ENCODE assay signal across 12 cellular contexts in genomic region chr22:37571258-37571991, GRCh38. TPM values are rescaled to one million over a fixed set of nuclear protein-coding genes. Genes with fewer than 3 reads are reported as not detected.
A peak's percentile ranks its signal among the peaks of the same experiment; 100 is the strongest.
DNase-seq lines count a peak whose midpoint lies in the region; ATAC-seq and TF ChIP-seq lines count a peak whose summit lies in the region.
"Had no signal": no experiment of that assay in that cellular context is flagged by ENCODE, and none has a peak within 500 bp of the region (broad histone marks: within the 10 kb centered on the region; RNA-seq: fewer than 3 reads in every experiment).

No MANE protein-coding gene starts in this region.

- H3K27me3 ChIP-seq in IMR-90 (ENCODE audit: control insufficient read depth, insufficient read depth, low read length) (no peaks in the 10 kb centered on the region), adrenal gland (no peaks in the 10 kb centered on the region), ascending aorta (no peaks in the 10 kb centered on the region)

- POLR2A ChIA-PET in IMR-90 (lab: Charles Lee; ENCODE audit: unreplicated experiment) (no interaction called here), OCI-LY7 (lab: Charles Lee) (interaction anchor here (0.6 to 0.8 kb wide), 2 partner anchors 9 to 225 kb away, joined by 3 read pairs; partner anchors contain the start of gene LGALS2)

- H3K4me3 ChIP-seq in IMR-90 (ENCODE audit: insufficient read depth, low read depth, low read length) (no peak overlapping the region), adrenal gland (no peak overlapping the region), OCI-LY7 (ENCODE audit: low read depth, low read length, poor library complexity, severe bottlenecking) (no peak overlapping the region), ascending aorta (no peak overlapping the region)

- no peak overlapping the region for H3K9ac ChIP-seq in IMR-90 (ENCODE audit: low read depth, low read length)

- TF ChIP-seq RAD21 in IMR-90 (IDR thresholded peaks at IDR 0.05; ENCODE audit: low read length), result no peak

- CTCF ChIA-PET in IMR-90 (lab: Yijun Ruan, JAX) (interaction anchor here (1.0 kb wide), 1 partner anchor 36 kb away, joined by 3 read pairs; no protein-coding TSS in a partner anchor), OCI-LY7 (lab: Charles Lee; ENCODE audit: unreplicated experiment) (interaction anchor here (1.7 kb wide), 1 partner anchor 21 kb away, joined by 5 read pairs; no protein-coding TSS in a partner anchor)

- no peak overlapping the region for H4K91ac ChIP-seq in IMR-90 (ENCODE audit: insufficient read depth, low read depth, low read length)

- WGBS in IMR-90 (ENCODE audit: extremely low coverage in 2 of 2, insufficient read length in 1 of 2), 2 experiments, result 84% methylated on average over 11 of the region's 16 CpGs; no CpG with 5 or more reads in 1 of the 2 experiments
- 61 to 67% (median 63%) methylated on average over 12 to 16 of the region's 16 CpGs for WGBS in adrenal gland, 4 donors

- no peak overlapping the region for H2BK120ac ChIP-seq in IMR-90 (ENCODE audit: low read depth, low read length)

- ATAC-seq in IMR-90 (ENCODE audit: low read depth) (0 out of 2 replicates have a peak, but pooled peaks have one; percentile 5), GM19397 (IDR thresholded peaks at IDR 0.05; ENCODE audit: unreplicated experiment) (no peak)
- ATAC-seq: natural killer cell had no signal

- H3K9me3 ChIP-seq in IMR-90 (ENCODE audit: control insufficient read depth, insufficient read depth, low read length) (no peaks in the 10 kb centered on the region), adrenal gland (replicated peaks in 1 of 3) (no peaks in the 10 kb centered on the region), OCI-LY7 (ENCODE audit: low read length) (no peaks in the 10 kb centered on the region), ascending aorta (no peaks in the 10 kb centered on the region)

- H3K4ac ChIP-seq in IMR-90 (ENCODE audit: low read depth, low read length), result no peak overlapping the region

- H2AFZ ChIP-seq in IMR-90 (replicated peaks; ENCODE audit: low read length, poor library complexity), result no peak overlapping the region
- no peak overlapping the region for H2AFZ ChIP-seq in OCI-LY7 (ENCODE audit: low read length)

- dilution Hi-C loops in IMR-90 (cut with HindIII; ENCODE audit: low sequenced_read_pairs, unreplicated experiment), result no loop called here

- H3K56ac ChIP-seq in IMR-90 (ENCODE audit: extremely low read depth, insufficient read depth, low read length), result no peak overlapping the region

- peaks cover 28 to 57% of the 10 kb centered on the region in 2 experiments; a peak in 3 of 4 replicates for H3K79me1 ChIP-seq in IMR-90 (ENCODE audit: low read depth in 1 of 2, low read length in 2 of 2)

- H4K5ac ChIP-seq in IMR-90 (ENCODE audit: low read depth, low read length), result no peak overlapping the region

- H4K8ac ChIP-seq in IMR-90 (ENCODE audit: low read depth in 2 of 2, low read length in 2 of 2), result peak overlapping the region in 1 of 2 experiments; percentile 25; a peak in 1 of 4 replicates

- DNase-seq in 8988T (peak; percentile 71), IMR-90 (peak; percentile 26), adrenal gland (peak in 5 of 7 donors; percentile 53 to 73 (median 65)), globus pallidus (ENCODE audit: low spot score) (peak; percentile 16), GM20000 (ENCODE audit: low spot score) (no peak), OCI-LY7 (ENCODE audit: low spot score) (no peak), ascending aorta (ENCODE audit: low spot score in 2 of 2) (no peak)
- DNase-seq: activated CD4-positive, CD25-positive, alpha-beta regulatory T cell; activated effector memory CD4-positive, alpha-beta T cell treated with Interleukin-2 at 50 U/mL for 16 hours; natural killer cell; NCI-H2081 had no signal

- H2BK5ac ChIP-seq in IMR-90 (ENCODE audit: low read depth, low read length, poor library complexity, severe bottlenecking), result no peak overlapping the region

- no peak overlapping the region for H3K14ac ChIP-seq in IMR-90 (replicated peaks; ENCODE audit: low read depth, low read length)

- in situ Hi-C loops in IMR-90 (cut with MboI; ENCODE audit: low sequenced_read_pairs), result no loop called here

- H2AK9ac ChIP-seq in IMR-90 (replicated peaks; ENCODE audit: low read depth, low read length, poor library complexity), result peak overlapping the region; percentile 76

- no peak for TF ChIP-seq POLR2A in IMR-90 (IDR thresholded peaks at IDR 0.05; ENCODE audit: low read depth, low read length)
- TF ChIP-seq POLR2A in adrenal gland (IDR thresholded peaks at IDR 0.05), result no peak

- H3K4me2 ChIP-seq in IMR-90 (ENCODE audit: low read depth, low read length) (no peak overlapping the region), OCI-LY7 (ENCODE audit: low read length) (no peak overlapping the region)

- H4K20me1 ChIP-seq in IMR-90 (ENCODE audit: insufficient read depth, low read length) (peaks cover 57% of the 10 kb centered on the region), OCI-LY7 (ENCODE audit: insufficient read depth, low read length) (no peaks in the 10 kb centered on the region)

- H3K27ac ChIP-seq in IMR-90 (ENCODE audit: insufficient read depth, low read length) (no peak overlapping the region), adrenal gland (peak overlapping the region in 2 of 5 donors; percentile 30 to 53), OCI-LY7 (ENCODE audit: low read depth, low read length, poor library complexity, severe bottlenecking) (no peak overlapping the region), ascending aorta (no peak overlapping the region)

- H3K18ac ChIP-seq in IMR-90 (ENCODE audit: low read depth, low read length), result no peak overlapping the region

- no TSS peak for BruUV-seq in IMR-90 (replicated peaks; lab: Mats Ljungman, UMichigan)
- BruUV-seq in OCI-LY7 (replicated peaks; lab: Mats Ljungman, UMichigan), result no TSS peak

- H3K36me3 ChIP-seq in IMR-90 (ENCODE audit: control insufficient read depth, insufficient read depth, low read length) (peaks cover 35% of the 10 kb centered on the region), adrenal gland (replicated peaks in 1 of 2) (peaks cover 0 to 17% of the 10 kb centered on the region in 2 donors), OCI-LY7 (ENCODE audit: insufficient read depth, low read length) (no peaks in the 10 kb centered on the region), ascending aorta (peaks cover 24 to 26% of the 10 kb centered on the region in 2 donors)

- H3K4me1 ChIP-seq in IMR-90 (ENCODE audit: control insufficient read depth, insufficient read depth, low read length) (peaks cover 8% of the 10 kb centered on the region), adrenal gland (replicated peaks in 1 of 2) (peaks cover 25 to 50% of the 10 kb centered on the region in 2 donors), OCI-LY7 (ENCODE audit: insufficient read depth, low read length, poor library complexity, severe bottlenecking) (peaks cover 4% of the 10 kb centered on the region), ascending aorta (peaks cover 7 to 19% of the 10 kb centered on the region in 2 donors)

- intact Hi-C loops in IMR-90 (cut with micrococcal nuclease), result no loop called here
- intact Hi-C loops in adrenal gland (cut with DNase I), result no loop called here
- intact Hi-C loops in OCI-LY7 (cut with micrococcal nuclease; ENCODE audit: unreplicated experiment), result no loop called here
- intact Hi-C loops in ascending aorta (cut with DNase I), result no loop called here

- no peak overlapping the region for H2AK5ac ChIP-seq in IMR-90 (ENCODE audit: low read depth, low read length)

- no peak overlapping the region for H2BK15ac ChIP-seq in IMR-90 (ENCODE audit: low read depth, low read length)

- 0 out of 2 replicates have a peak, but pooled peaks have one; percentile 16 for TF ChIP-seq CTCF in IMR-90 (conservative IDR thresholded peaks at IDR 0.05; ENCODE audit: low read depth, low read length)
- TF ChIP-seq CTCF in adrenal gland (IDR thresholded peaks at IDR 0.05), result peak in 4 of 6 experiments; percentile 21 to 46 (median 31)
- no peak for TF ChIP-seq CTCF in GM20000 (IDR thresholded peaks at IDR 0.05; ENCODE audit: extremely low read depth, missing control alignments)
- TF ChIP-seq CTCF in OCI-LY7 (conservative IDR thresholded peaks at IDR 0.05; ENCODE audit: low read length), result no peak
- TF ChIP-seq CTCF in ascending aorta (IDR thresholded peaks at IDR 0.05), result no peak

- 0 out of 2 replicates have a peak, but pooled peaks cover 6% of the 10 kb centered on the region for H3K9me1 ChIP-seq in IMR-90 (ENCODE audit: insufficient read depth, low read length)

- H3K9me2 ChIP-seq in OCI-LY7 (ENCODE audit: insufficient read depth, low read length), result no peaks in the 10 kb centered on the region

- H3K23ac ChIP-seq in IMR-90 (ENCODE audit: low read depth, low read length), result no peak overlapping the region

- no peak overlapping the region for H2BK20ac ChIP-seq in IMR-90 (ENCODE audit: low read depth, low read length)

- no peaks in the 10 kb centered on the region for H3K79me2 ChIP-seq in OCI-LY7 (ENCODE audit: insufficient read depth, low read depth, low read length)

RNA-seq across cellular contexts. Expression of gene LGALS2, which starts 8.5 kb away (rescaled TPM):
- total RNA-seq in IMR-90 (2012; rRNA removed), result not detected in 2 replicates
- polyA plus RNA-seq in IMR-90 (2012; rRNA removed), result not detected in 2 replicates
- not detected in 2 replicates for polyA plus RNA-seq in IMR-90 (2012; cell fraction: cytosol; rRNA removed)
- polyA plus RNA-seq in IMR-90 (2012; cell fraction: nucleus; rRNA removed; ENCODE audit: low replicate concordance), result not detected in 2 replicates
- total RNA-seq in adrenal gland, result under 1 TPM in 1 of 8 donors, not detected in 7; 0.42 TPM
- polyA plus RNA-seq in adrenal gland, result 1 to 10 TPM in 1 of 3 donors, under 1 TPM in 2; 0.42 to 1.4 (median 0.47) TPM
- 0.44 TPM in 1 of 2 replicates, not detected in the other for total RNA-seq in OCI-LY7 (2014; rRNA removed; shearing (Covaris generic))
- 0.82 and 0.92 TPM in 2 replicates for total RNA-seq in OCI-LY7 (2022)
- total RNA-seq in ascending aorta, result not detected

RNA-seq across cellular contexts. Expression of gene CDC42EP1, which starts 11.1 kb away (rescaled TPM):
- total RNA-seq in IMR-90 (2012; rRNA removed) (4.7 and 6.1 TPM in 2 replicates), adrenal gland (100 to 1,000 TPM in 5 of 8 donors, 10 to 100 TPM in 3; 74.4 to 159 (median 125) TPM), OCI-LY7 (2022) (not detected in 2 replicates), ascending aorta (100 TPM)
- polyA plus RNA-seq in IMR-90 (2012; rRNA removed) (47.3 and 59.2 TPM in 2 replicates), adrenal gland (10 to 100 TPM; 19.7 to 65.1 (median 39.5) TPM)
- 34.5 and 61.4 TPM in 2 replicates for polyA plus RNA-seq in IMR-90 (2012; cell fraction: cytosol; rRNA removed)
- polyA plus RNA-seq in IMR-90 (2012; cell fraction: nucleus; rRNA removed; ENCODE audit: low replicate concordance), result 18.1 and 44.7 TPM in 2 replicates
- not detected in 2 replicates for total RNA-seq in OCI-LY7 (2014; rRNA removed; shearing (Covaris generic))

RNA-seq across cellular contexts. Expression of gene GGA1, which starts 37.2 kb away (rescaled TPM):
- total RNA-seq in IMR-90 (2012; rRNA removed) (17.2 and 19.7 TPM in 2 replicates), adrenal gland (10 to 100 TPM; 30.6 to 93.3 (median 65.6) TPM), OCI-LY7 (2022) (167 and 172 TPM in 2 replicates), ascending aorta (53.5 TPM)
- polyA plus RNA-seq in IMR-90 (2012; rRNA removed) (48.5 and 50.4 TPM in 2 replicates), adrenal gland (100 to 1,000 TPM in 2 of 3 donors, 10 to 100 TPM in 1; 42.4 to 160 (median 107) TPM)
- polyA plus RNA-seq in IMR-90 (2012; cell fraction: cytosol; rRNA removed), result 17.9 and 26.5 TPM in 2 replicates
- polyA plus RNA-seq in IMR-90 (2012; cell fraction: nucleus; rRNA removed; ENCODE audit: low replicate concordance), result 243 and 309 TPM in 2 replicates
- total RNA-seq in OCI-LY7 (2014; rRNA removed; shearing (Covaris generic)), result 119 and 127 TPM in 2 replicates

RNA-seq across cellular contexts. Expression of gene CARD10, which starts 52.2 kb away (rescaled TPM):
- 6.1 TPM in 2 replicates for total RNA-seq in IMR-90 (2012; rRNA removed)
- 18.4 and 19.8 TPM in 2 replicates for polyA plus RNA-seq in IMR-90 (2012; rRNA removed)
- polyA plus RNA-seq in IMR-90 (2012; cell fraction: cytosol; rRNA removed), result 9.8 and 18.6 TPM in 2 replicates
- polyA plus RNA-seq in IMR-90 (2012; cell fraction: nucleus; rRNA removed; ENCODE audit: low replicate concordance), result 23.8 and 66.7 TPM in 2 replicates
- 10 to 100 TPM; 14.0 to 34.2 (median 20.9) TPM for total RNA-seq in adrenal gland
- polyA plus RNA-seq in adrenal gland, result 10 to 100 TPM in 2 of 3 donors, 1 to 10 TPM in 1; 4.7 to 24.4 (median 17.4) TPM
- 3.3 and 4.0 TPM in 2 replicates for total RNA-seq in OCI-LY7 (2014; rRNA removed; shearing (Covaris generic))
- 2.8 and 3.1 TPM in 2 replicates for total RNA-seq in OCI-LY7 (2022)
- total RNA-seq in ascending aorta, result 21.0 TPM

Comparison
In these comparisons a context has a peak if more than half of its experiments do, and no peak if none do; other contexts are left out.
1. DNase-seq: peak in 8988T (single experiment), IMR-90 (single experiment), adrenal gland (5 of 7) and globus pallidus (single experiment); none in GM20000 (single experiment), OCI-LY7 (single experiment) and ascending aorta (0 of 2).
2. CTCF ChIP-seq: peak in IMR-90 (single experiment) and adrenal gland (4 of 6); none in GM20000 (single experiment), OCI-LY7 (single experiment) and ascending aorta (0 of 3).
3. RNA of gene CDC42EP1, which starts 11.1 kb away (total RNA-seq): 74.4 to 159 TPM in adrenal gland and 100 TPM in ascending aorta (single experiment); 4.7 to 6.1 TPM in IMR-90 and not detected in OCI-LY7; every median in the first group is over 10 times any median in the second.